16 cellular contexts compared by ENCODE assay signal in genomic region chr7:94405506-94405905, GRCh38. TPM values are rescaled to one million over a fixed set of nuclear protein-coding genes. Genes with fewer than 3 reads are reported as not detected.
"Had no signal": no experiment of that assay in that cellular context is flagged by ENCODE, and none has a peak within 500 bp of the region (broad histone marks: within the 10 kb centered on the region; RNA-seq: fewer than 3 reads in every experiment).

No MANE protein-coding gene starts in this region.

- H3K27ac ChIP-seq: prostate gland, right lobe of liver had no signal

- H3K4me3 ChIP-seq: breast epithelium, esophagus muscularis mucosa, lung, mucosa of descending colon, prostate gland, right lobe of liver had no signal

- H3K27me3 ChIP-seq: breast epithelium, esophagus muscularis mucosa, right lobe of liver had no signal

- DNase-seq: activated CD4-positive, alpha-beta T cell treated with anti-CD3 and anti-CD28 coated beads for 1 hour; activated CD4-positive, alpha-beta T cell treated with anti-CD3 and anti-CD28 coated beads, Interleukin-2, amount 50 U/mL, for 48 hours; activated CD8-positive, alpha-beta memory T cell treated with anti-CD3 and anti-CD28 coated beads, Interleukin-2, amount 10 ng/mL, durations not matched to agents 7 days and 5 days; activated gamma-delta T cell; activated T-cell treated with anti-CD3 and anti-CD28 coated beads, Interleukin-2, amount 50 U/mL, for 4 hours; left cardiac atrium; mucosa of descending colon; naive thymus-derived CD8-positive, alpha-beta T cell; right lobe of liver; stimulated activated CD4-positive, alpha-beta T cell treated with anti-CD3 and anti-CD28 coated beads, Interleukin-12 subunit alpha, Interleukin-12 subunit beta, amount 100 ng/mL, for 4 hours; stimulated activated naive CD4-positive, alpha-beta T cell; substantia nigra had no signal

- H3K9me3 ChIP-seq: breast epithelium, esophagus muscularis mucosa, mucosa of descending colon, prostate gland, right lobe of liver had no signal

- H3K4me1 ChIP-seq: breast epithelium, prostate gland, right lobe of liver had no signal

- H3K36me3 ChIP-seq: breast epithelium, prostate gland, right lobe of liver had no signal

- ATAC-seq: activated CD8-positive, alpha-beta memory T cell treated with anti-CD3 and anti-CD28 coated beads, Interleukin-2, amount 10 ng/mL, durations not matched to agents 7 days and 5 days; activated T-cell treated with anti-CD3 and anti-CD28 coated beads, Interleukin-2, amount 50 U/mL, for 4 hours; left cardiac atrium; mucosa of descending colon; naive thymus-derived CD8-positive, alpha-beta T cell; right lobe of liver had no signal

RNA-seq across cellular contexts. Expression of gene COL1A2, which starts 10.8 kb away (rescaled TPM):
- total RNA-seq: naive thymus-derived CD8-positive, alpha-beta T cell had no signal
- polyA plus RNA-seq: naive thymus-derived CD8-positive, alpha-beta T cell had no signal
